ENCODE assay signal across 24 cellular contexts in genomic region chr17:55814377-55814776, GRCh38.
A peak's percentile ranks its signal among the peaks of the same experiment; 100 is the strongest.
DNase-seq lines count a peak whose midpoint lies in the region; ATAC-seq and TF ChIP-seq lines count a peak whose summit lies in the region.
"Had no signal": no experiment of that assay in that cellular context is flagged by ENCODE, and none has a peak within 500 bp of the region (broad histone marks: within the 10 kb centered on the region; RNA-seq: fewer than 3 reads in every experiment).

No MANE protein-coding gene starts in this region.

- no peak for TF ChIP-seq POLR2A in thyroid gland (IDR thresholded peaks at IDR 0.05)

- 25 to 28% methylated on average over 6 of the region's 6 CpGs for WGBS in thyroid gland, 2 donors

- H3K27me3 ChIP-seq in thyroid gland = no peaks in the 10 kb centered on the region
- no peaks in the 10 kb centered on the region for H3K27me3 ChIP-seq in CD4-positive, alpha-beta memory T cell (ENCODE audit: insufficient read depth, low read length)
- H3K27me3 ChIP-seq: BLaER1 treated with 17β-estradiol and CSF1 and Interleukin-3, amounts not matched to agents 10 nM and 100 nM; cardiac muscle cell had no signal

- peak; percentile 94 for ATAC-seq in left lobe of liver
- ATAC-seq: effector memory CD8-positive, alpha-beta T cell; left colon had no signal

- DNase-seq in NCI-H2029 (lab: John Stamatoyannopoulos, UW) = peak; percentile 58
- DNase-seq in NCI-H2029 treated with DMSO at 0.1 percent for 48 hours (lab: John Stamatoyannopoulos, UW) = no peak
- DNase-seq in dermis blood vessel endothelial cell = peak; percentile 68
- DNase-seq in left lobe of liver (ENCODE audit: low spot score) = peak; percentile 64
- DNase-seq in thyroid gland = peak; percentile 56 to 81
- no peak for DNase-seq in SHP77 (lab: John Stamatoyannopoulos, UW)
- no peak for DNase-seq in retina
- DNase-seq in CD4-positive, alpha-beta memory T cell = no peak
- DNase-seq: activated B cell treated with CpG ODN at 0.5 μM for 24 hours; activated naive CD8-positive, alpha-beta T cell treated with anti-CD3 and anti-CD28 coated beads, Interleukin-2, amount 10 ng/mL, durations not matched to agents 7 days and 5 days; DMS53; effector memory CD8-positive, alpha-beta T cell; H7; left colon; naive B cell; NCI-H446; posterior cingulate gyrus; stimulated activated CD4-positive, alpha-beta T cell treated with anti-CD3 and anti-CD28 coated beads, Interleukin-15, amount 100 ng/mL, for 24 hours; stimulated activated naive CD4-positive, alpha-beta T cell; T-helper 2 cell had no signal

- no peak overlapping the region for H3K4me3 Mint-ChIP-seq in CD4-positive, alpha-beta memory T cell
- H3K4me3 Mint-ChIP-seq: activated B cell treated with CpG ODN at 0.5 μM for 24 hours; activated naive CD8-positive, alpha-beta T cell treated with anti-CD3 and anti-CD28 coated beads, Interleukin-2, amount 10 ng/mL, durations not matched to agents 7 days and 5 days; activated T-helper 1 cell treated with anti-CD3 and anti-CD28 coated beads, Interleukin-12 subunit alpha, Interleukin-12 subunit beta, Interleukin-2, Interleukin-4 antibody, amounts not matched to agents 30 ng/mL and 10 ng/mL and 1 ng/mL, durations not matched to agents 14 hours and 24 hours and 36 hours; effector memory CD8-positive, alpha-beta T cell; naive B cell; type B pancreatic cell had no signal

- H3K36me3 ChIP-seq in thyroid gland = no peaks in the 10 kb centered on the region
- no peaks in the 10 kb centered on the region for H3K36me3 ChIP-seq in CD4-positive, alpha-beta memory T cell (ENCODE audit: insufficient read depth, low read length)
- H3K36me3 ChIP-seq: BLaER1 treated with 17β-estradiol and CSF1 and Interleukin-3, amounts not matched to agents 10 nM and 100 nM; cardiac muscle cell had no signal

- H3K4me1 ChIP-seq in thyroid gland = no peaks in the 10 kb centered on the region
- H3K4me1 ChIP-seq in CD4-positive, alpha-beta memory T cell (ENCODE audit: insufficient read depth, low read length) = no peaks in the 10 kb centered on the region

- H3K9me3 ChIP-seq in thyroid gland = no peaks in the 10 kb centered on the region
- H3K9me3 ChIP-seq in CD4-positive, alpha-beta memory T cell (ENCODE audit: control insufficient read depth in 1 of 2, low read length in 2 of 2) = no peaks in the 10 kb centered on the region

- no peak overlapping the region for H3K27ac Mint-ChIP-seq in CD4-positive, alpha-beta memory T cell
- H3K27ac Mint-ChIP-seq: activated B cell treated with CpG ODN at 0.5 μM for 24 hours; activated naive CD8-positive, alpha-beta T cell treated with anti-CD3 and anti-CD28 coated beads, Interleukin-2, amount 10 ng/mL, durations not matched to agents 7 days and 5 days; activated T-helper 1 cell treated with anti-CD3 and anti-CD28 coated beads, Interleukin-12 subunit alpha, Interleukin-12 subunit beta, Interleukin-2, Interleukin-4 antibody, amounts not matched to agents 30 ng/mL and 10 ng/mL and 1 ng/mL, durations not matched to agents 14 hours and 24 hours and 36 hours; effector memory CD8-positive, alpha-beta T cell; naive B cell; type B pancreatic cell had no signal

- no peak overlapping the region for H3K4me3 ChIP-seq in thyroid gland (replicated peaks in 1 of 3)
- H3K4me3 ChIP-seq in CD4-positive, alpha-beta memory T cell (ENCODE audit: low read length in 2 of 2) = no peak overlapping the region
- H3K4me3 ChIP-seq: BLaER1 treated with 17β-estradiol and CSF1 and Interleukin-3, amounts not matched to agents 10 nM and 100 nM; cardiac muscle cell had no signal

- TF ChIP-seq CTCF in thyroid gland (IDR thresholded peaks at IDR 0.05) = no peak

- CTCF ChIA-PET in CD4-positive, alpha-beta memory T cell (lab: Charles Lee; ENCODE audit: partially characterized antibody) = no interaction called here

- H3K27me3 Mint-ChIP-seq in CD4-positive, alpha-beta memory T cell = peaks cover 8 to 14% of the 10 kb centered on the region in 2 donors
- H3K27me3 Mint-ChIP-seq: type B pancreatic cell had no signal

- H3K9me3 Mint-ChIP-seq in CD4-positive, alpha-beta memory T cell = peaks cover 0 to 8% (median 2%) of the 10 kb centered on the region in 8 donors
- H3K9me3 Mint-ChIP-seq: activated B cell treated with CpG ODN at 0.5 μM for 24 hours; activated naive CD8-positive, alpha-beta T cell treated with anti-CD3 and anti-CD28 coated beads, Interleukin-2, amount 10 ng/mL, durations not matched to agents 7 days and 5 days; activated T-helper 1 cell treated with anti-CD3 and anti-CD28 coated beads, Interleukin-12 subunit alpha, Interleukin-12 subunit beta, Interleukin-2, Interleukin-4 antibody, amounts not matched to agents 30 ng/mL and 10 ng/mL and 1 ng/mL, durations not matched to agents 14 hours and 24 hours and 36 hours; type B pancreatic cell had no signal

- H3K27ac ChIP-seq in thyroid gland = no peak overlapping the region
- H3K27ac ChIP-seq in CD4-positive, alpha-beta memory T cell (ENCODE audit: low read depth, low read length) = no peak overlapping the region
- H3K27ac ChIP-seq: BLaER1 treated with 17β-estradiol and CSF1 and Interleukin-3, amounts not matched to agents 10 nM and 100 nM; cardiac muscle cell had no signal

- POLR2A ChIA-PET in CD4-positive, alpha-beta memory T cell (lab: Charles Lee; ENCODE audit: partially characterized antibody) = no interaction called here

- H3K36me3 Mint-ChIP-seq in CD4-positive, alpha-beta memory T cell = no peaks in the 10 kb centered on the region
- H3K36me3 Mint-ChIP-seq: activated naive CD8-positive, alpha-beta T cell treated with anti-CD3 and anti-CD28 coated beads, Interleukin-2, amount 10 ng/mL, durations not matched to agents 7 days and 5 days; naive B cell; type B pancreatic cell had no signal

- intact Hi-C loops in thyroid gland (cut with DNase I) = no loop called here
- intact Hi-C loops in CD4-positive, alpha-beta memory T cell (cut with micrococcal nuclease) = no loop called here

- H3K4me1 Mint-ChIP-seq in CD4-positive, alpha-beta memory T cell = no peaks in the 10 kb centered on the region

Comparison
In these comparisons a context has a peak if more than half of its experiments do, and no peak if none do; other contexts are left out.
1. DNase-seq: peak in NCI-H2029 (single experiment), dermis blood vessel endothelial cell (single experiment), left lobe of liver (single experiment) and thyroid gland (2 of 2); none in NCI-H2029 treated with DMSO at 0.1 percent for 48 hours (single experiment), SHP77 (0 of 2), retina (single experiment) and CD4-positive, alpha-beta memory T cell (0 of 5).